Comparison of ENCODE assay signal across 9 cellular contexts in genomic region chr9:131404987-131405386, GRCh38. TPM values are rescaled to one million over a fixed set of nuclear protein-coding genes. Genes with fewer than 3 reads are reported as not detected.
DNase-seq lines count a peak whose midpoint lies in the region; ATAC-seq and TF ChIP-seq lines count a peak whose summit lies in the region.
"Had no signal": no experiment of that assay in that cellular context is flagged by ENCODE, and none has a peak within 500 bp of the region (broad histone marks: within the 10 kb centered on the region; RNA-seq: fewer than 3 reads in every experiment).

No MANE protein-coding gene starts in this region.

- H3K79me2 ChIP-seq in Loucy (ENCODE audit: insufficient read depth, low read length) (peaks cover 100% of the 10 kb centered on the region), neural cell (replicated peaks; ENCODE audit: insufficient read depth, low read length) (peaks cover 94% of the 10 kb centered on the region)

- ATAC-seq in GM21529 (IDR thresholded peaks at IDR 0.05; ENCODE audit: unreplicated experiment) (no peak), GM21576 (IDR thresholded peaks at IDR 0.05; ENCODE audit: unreplicated experiment) (no peak)

- peaks cover 18% of the 10 kb centered on the region; the same call in 1 of the 2 replicates for H3K36me3 ChIP-seq in Loucy (ENCODE audit: insufficient read depth, low read length)
- H3K36me3 ChIP-seq in neural cell (ENCODE audit: insufficient read depth, low read length) = no peaks in the 10 kb centered on the region

- TF ChIP-seq CTCF in AG04449 (IDR thresholded peaks at IDR 0.05; ENCODE audit: insufficient read depth, low read length, missing control alignments) = no peak
- TF ChIP-seq CTCF in Loucy (conservative IDR thresholded peaks at IDR 0.05; ENCODE audit: low read length) = no peak
- peak in 1 of 56 donors; percentile 20 for TF ChIP-seq CTCF in dorsolateral prefrontal cortex (IDR thresholded peaks at IDR 0.05 in 54 of 56, conservative IDR thresholded peaks at IDR 0.05 in 2 of 56; ENCODE audit: low read depth in 1 of 56, partially characterized antibody in 56 of 56)
- TF ChIP-seq CTCF in neural cell (IDR thresholded peaks at IDR 0.05; ENCODE audit: poor library complexity, severe bottlenecking) = no peak

- DNase-seq in AG04449 (ENCODE audit: low read depth, low spot score) (no peak), dorsolateral prefrontal cortex (peak in 2 of 10 donors; percentile 36 to 40), SK-N-DZ (ENCODE audit: low spot score) (no peak), NCI-H1092 (lab: John Stamatoyannopoulos, UW) (no peak)
- DNase-seq: NCI-H146 had no signal

- POLR2A ChIA-PET in AG04449 (lab: Yijun Ruan, JAX) = interaction anchor here (1.0 to 1.3 kb wide), 4 partner anchors 9 to 32 kb away, joined by 3 to 6 read pairs (median 4); no protein-coding TSS in a partner anchor

- no peaks in the 10 kb centered on the region for H3K9me3 ChIP-seq in Loucy (ENCODE audit: insufficient read depth, low read depth, low read length)
- H3K9me3 ChIP-seq in neural cell (ENCODE audit: low read length) = no peaks in the 10 kb centered on the region

- peak overlapping the region; percentile 13 for H3K4me3 ChIP-seq in AG04449 (ENCODE audit: low read depth, low read length)
- H3K4me3 ChIP-seq in Loucy (ENCODE audit: low read length, poor library complexity, severe bottlenecking) = no peak overlapping the region
- H3K4me3 ChIP-seq in dorsolateral prefrontal cortex = peak overlapping the region in 24 of 59 donors; percentile 1 to 39 (median 16)
- H3K4me3 ChIP-seq in neural cell (ENCODE audit: low read length) = peak overlapping the region; percentile 4

- 0 out of 2 replicates have a peak, but pooled peaks cover 4% of the 10 kb centered on the region for H3F3A ChIP-seq in Loucy (ENCODE audit: low read depth)
- H3F3A ChIP-seq in neural cell (ENCODE audit: insufficient read depth, low read length, poor library complexity, severe bottlenecking) = no peaks in the 10 kb centered on the region

- CTCF ChIA-PET in AG04449 (lab: Yijun Ruan, JAX) = interaction anchor here (0.6 to 3.4 kb wide), 7 partner anchors 8 to 60 kb away, joined by 3 to 11 read pairs (median 4); no protein-coding TSS in a partner anchor

- H3K9me2 ChIP-seq in Loucy (replicated peaks; ENCODE audit: low read depth, low read length) (no peaks in the 10 kb centered on the region), neural cell (ENCODE audit: insufficient read depth, low read length) (no peaks in the 10 kb centered on the region)

- H3K9ac ChIP-seq in Loucy (ENCODE audit: low read depth, low read length, poor library complexity, severe bottlenecking) = no peak overlapping the region
- H3K9ac ChIP-seq in neural cell (ENCODE audit: low read length) = no peak overlapping the region

- peaks cover 74% of the 10 kb centered on the region for H3K4me1 ChIP-seq in Loucy (ENCODE audit: insufficient read depth, low read length, poor library complexity, severe bottlenecking)

- H3K4me2 ChIP-seq in Loucy (ENCODE audit: low read depth, low read length, poor library complexity, severe bottlenecking) (peak overlapping the region; percentile 39), neural cell (ENCODE audit: low read length) (no peak overlapping the region)

- intact Hi-C loops in dorsolateral prefrontal cortex (cut with DNase I) = no loop called here

- no peak for TF ChIP-seq RAD21 in neural cell (conservative IDR thresholded peaks at IDR 0.05)

- H3K27me3 ChIP-seq in Loucy (ENCODE audit: insufficient read depth, low read length, poor library complexity, severe bottlenecking) (no peaks in the 10 kb centered on the region), dorsolateral prefrontal cortex (no peaks in the 10 kb centered on the region), neural cell (ENCODE audit: insufficient read depth, low read depth, low read length) (no peaks in the 10 kb centered on the region)

- H4K20me1 ChIP-seq in Loucy (ENCODE audit: insufficient read depth, low read length, poor library complexity, severe bottlenecking) (peaks cover 97% of the 10 kb centered on the region), neural cell (ENCODE audit: insufficient read depth) (peaks cover 66% of the 10 kb centered on the region)

- no peak for TF ChIP-seq EP300 in neural cell (conservative IDR thresholded peaks at IDR 0.05; ENCODE audit: poor library complexity, severe bottlenecking)

- H2AFZ ChIP-seq in Loucy (ENCODE audit: low read length) (no peak overlapping the region), neural cell (ENCODE audit: low read depth, low read length) (no peak overlapping the region)

- H3K27ac ChIP-seq in dorsolateral prefrontal cortex = peak overlapping the region; percentile 2 to 96 (median 87)
- no peak overlapping the region for H3K27ac ChIP-seq in neural cell (ENCODE audit: low read length)

TF ChIP-seq in neural cell, 6 proteins besides CTCF, POLR2A, EP300 and RAD21:
- no peak for TF ChIP-seq REST (IDR thresholded peaks at IDR 0.05; ENCODE audit: borderline replicate concordance)
- TF ChIP-seq MXI1 (conservative IDR thresholded peaks at IDR 0.05; ENCODE audit: poor library complexity, severe bottlenecking) = no peak
- no peak for TF ChIP-seq TAF1 (IDR thresholded peaks at IDR 0.05; ENCODE audit: low read depth)
- no peak for TF ChIP-seq EZH2 (IDR thresholded peaks at IDR 0.05; ENCODE audit: borderline replicate concordance, insufficient read depth, low read length, poor library complexity, severe bottlenecking)
- no peak for TF ChIP-seq POLR2AphosphoS5 (IDR thresholded peaks at IDR 0.05)
- TF ChIP-seq SMC3 (conservative IDR thresholded peaks at IDR 0.05; ENCODE audit: poor library complexity) = no peak

RNA-seq across cellular contexts. Expression of gene PRRC2B, which starts 11.1 kb away (rescaled TPM):
- total RNA-seq in dorsolateral prefrontal cortex = 100 to 1,000 TPM; 234 to 434 (median 347) TPM
- 89.5 and 108 TPM in 2 replicates for polyA plus RNA-seq in neural cell
- 272 and 284 TPM in 2 replicates for polyA minus RNA-seq in neural cell
- polyA plus RNA-seq in SK-N-DZ (2014; cell fraction: cytosol; rRNA removed) = 81.2 and 95.5 TPM in 2 replicates
- 79.4 and 130 TPM in 2 replicates for polyA plus RNA-seq in SK-N-DZ (2014; cell fraction: nucleus; rRNA removed)
